Comparison of ENCODE assay signal across 1 cellular context in genomic region chr19:33290082-33290815, GRCh38.
TF ChIP-seq lines count a peak whose summit lies in the region.

No MANE protein-coding gene starts in this region.

TF ChIP-seq in IMR-90, 13 proteins besides CTCF, POLR2A, EP300 and RAD21 (continued from another document):
- TF ChIP-seq ELK1 (IDR thresholded peaks at IDR 0.05; ENCODE audit: borderline replicate concordance, low read depth, low read length): no peak
- TF ChIP-seq CHD1 (IDR thresholded peaks at IDR 0.05; ENCODE audit: low read depth, low read length): no peak
- TF ChIP-seq NFE2L2 (IDR thresholded peaks at IDR 0.05; ENCODE audit: low read depth, low read length): no peak
- TF ChIP-seq MAFK (IDR thresholded peaks at IDR 0.05; ENCODE audit: low read depth, low read length): no peak
- TF ChIP-seq MXI1 (IDR thresholded peaks at IDR 0.05; ENCODE audit: borderline replicate concordance, low read depth, low read length): no peak
- TF ChIP-seq RFX5 (IDR thresholded peaks at IDR 0.05; ENCODE audit: low read depth, low read length): no peak
- no peak for TF ChIP-seq USF2 (IDR thresholded peaks at IDR 0.05; ENCODE audit: low read depth, low read length)
- TF ChIP-seq SMC3 (IDR thresholded peaks at IDR 0.05; ENCODE audit: low read depth, low read length): no peak
- no peak for TF ChIP-seq BHLHE40 (IDR thresholded peaks at IDR 0.05; ENCODE audit: low read depth, low read length)
- no peak for TF ChIP-seq FOS (IDR thresholded peaks at IDR 0.05; ENCODE audit: low read depth, low read length)
- TF ChIP-seq RCOR1 (IDR thresholded peaks at IDR 0.05; ENCODE audit: insufficient replicate concordance, low read length): no peak
